ENCODE assay signal across 16 cellular contexts in the genomic region with DNA sequence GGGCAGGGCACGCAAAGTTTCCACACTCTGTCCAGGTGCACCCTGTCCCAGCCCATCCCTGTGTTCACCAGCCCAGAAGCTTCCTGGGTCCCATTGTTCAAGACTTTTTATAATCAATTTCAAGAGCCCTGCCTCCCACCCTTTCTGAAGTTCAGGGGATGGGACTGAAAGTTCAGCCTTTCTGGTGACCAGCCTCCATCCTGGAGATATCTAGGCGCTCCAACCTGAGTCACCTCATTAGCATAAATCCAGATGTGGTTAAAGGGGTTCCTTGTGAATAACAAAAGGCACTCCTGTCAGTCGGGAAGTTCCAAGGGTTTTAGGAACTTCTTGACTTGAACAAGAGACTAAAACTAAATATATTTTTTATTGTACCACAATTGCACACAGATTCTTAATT. TPM values are rescaled to one million over a fixed set of nuclear protein-coding genes. Genes with fewer than 3 reads are reported as not detected.
DNase-seq lines count a peak whose midpoint lies in the region; ATAC-seq and TF ChIP-seq lines count a peak whose summit lies in the region.
"Had no signal": no experiment of that assay in that cellular context is flagged by ENCODE, and none has a peak within 500 bp of the region (broad histone marks: within the 10 kb centered on the region; RNA-seq: fewer than 3 reads in every experiment).

No MANE protein-coding gene starts in this region.

- H3K9me3 Mint-ChIP-seq in activated T-cell treated with anti-CD3 and anti-CD28 coated beads, Interleukin-2, amount 50 U/mL, for 24 hours: no peaks in the 10 kb centered on the region
- H3K9me3 Mint-ChIP-seq in endothelial cell (ENCODE audit: unreplicated experiment): no peaks in the 10 kb centered on the region
- no peaks in the 10 kb centered on the region for H3K9me3 Mint-ChIP-seq in stimulated activated memory B cell treated with anti-CD40 and anti-IgM and Interleukin-4, amounts not matched to agents 10 μg/mL and 1 μg/mL and 100 μg/mL, for 72 hours

- no peaks in the 10 kb centered on the region for H3K36me3 Mint-ChIP-seq in activated T-cell treated with anti-CD3 and anti-CD28 coated beads, Interleukin-2, amount 50 U/mL, for 24 hours (ENCODE audit: low read depth)
- no peaks in the 10 kb centered on the region for H3K36me3 Mint-ChIP-seq in endothelial cell (ENCODE audit: low read depth, unreplicated experiment)
- no peaks in the 10 kb centered on the region for H3K36me3 Mint-ChIP-seq in stimulated activated memory B cell treated with anti-CD40 and anti-IgM and Interleukin-4, amounts not matched to agents 10 μg/mL and 1 μg/mL and 100 μg/mL, for 72 hours
- H3K36me3 Mint-ChIP-seq: CD4-positive, CD25-positive, alpha-beta regulatory T cell had no signal

- TF ChIP-seq EP300 in SK-N-SH (IDR thresholded peaks at IDR 0.05; ENCODE audit: borderline replicate concordance in 1 of 2, low read depth in 1 of 2, low read length in 1 of 2): no peak

- H3F3A ChIP-seq in SK-N-SH (replicated peaks; ENCODE audit: insufficient read depth): peaks cover 9% of the 10 kb centered on the region

- H3K4me3 ChIP-seq in OCI-LY3 (ENCODE audit: low read length) (no peak overlapping the region), SK-N-SH (ENCODE audit: low read depth in 2 of 2, low read length in 1 of 2) (no peak overlapping the region)

- peak overlapping the region; percentile 48; the same call in 1 of the 2 replicates for H3K4me2 ChIP-seq in OCI-LY3 (ENCODE audit: low read length)
- no peak overlapping the region for H3K4me2 ChIP-seq in SK-N-SH

- TF ChIP-seq CTCF in OCI-LY3 (IDR thresholded peaks at IDR 0.05; ENCODE audit: low read depth, low read length) (no peak), endothelial cell (IDR thresholded peaks at IDR 0.05; ENCODE audit: unreplicated experiment) (peak; percentile 8), SK-N-SH (IDR thresholded peaks at IDR 0.05) (no peak)

- WGBS in SK-N-SH (ENCODE audit: low lambda C conversion rate): 81% methylated on average over 3 of the region's 3 CpGs

- H3K4me1 Mint-ChIP-seq in activated T-cell treated with anti-CD3 and anti-CD28 coated beads, Interleukin-2, amount 50 U/mL, for 24 hours (ENCODE audit: low read depth): peaks cover 21% of the 10 kb centered on the region
- H3K4me1 Mint-ChIP-seq in endothelial cell (ENCODE audit: unreplicated experiment): no peaks in the 10 kb centered on the region
- H3K4me1 Mint-ChIP-seq in stimulated activated memory B cell treated with anti-CD40 and anti-IgM and Interleukin-4, amounts not matched to agents 10 μg/mL and 1 μg/mL and 100 μg/mL, for 72 hours: peaks cover 28% of the 10 kb centered on the region

- no peaks in the 10 kb centered on the region for H4K20me1 ChIP-seq in OCI-LY3 (ENCODE audit: insufficient read depth, low read length)
- H4K20me1 ChIP-seq in SK-N-SH (ENCODE audit: insufficient read depth): no peaks in the 10 kb centered on the region

- peak overlapping the region; percentile 55 for H3K27ac Mint-ChIP-seq in activated T-cell treated with anti-CD3 and anti-CD28 coated beads, Interleukin-2, amount 50 U/mL, for 24 hours
- H3K27ac Mint-ChIP-seq in endothelial cell (ENCODE audit: unreplicated experiment): no peak overlapping the region
- peak overlapping the region; percentile 75 for H3K27ac Mint-ChIP-seq in stimulated activated memory B cell treated with anti-CD40 and anti-IgM and Interleukin-4, amounts not matched to agents 10 μg/mL and 1 μg/mL and 100 μg/mL, for 72 hours

- H3K36me3 ChIP-seq in OCI-LY3 (replicated peaks; ENCODE audit: low read depth, low read length): no peaks in the 10 kb centered on the region
- H3K36me3 ChIP-seq in SK-N-SH (replicated peaks in 1 of 2; ENCODE audit: control insufficient read depth in 1 of 2, insufficient read depth in 2 of 2, low read length in 1 of 2): no peaks in the 10 kb centered on the region

- H3K4me1 ChIP-seq in OCI-LY3 (ENCODE audit: low read length) (peaks cover 20% of the 10 kb centered on the region), SK-N-SH (ENCODE audit: control insufficient read depth in 1 of 2, insufficient read depth in 2 of 2, low read depth in 1 of 2, low read length in 1 of 2) (peaks cover 8 to 11% of the 10 kb centered on the region in 2 experiments)

- no peak overlapping the region for H3K9ac ChIP-seq in OCI-LY3 (ENCODE audit: low read length)
- no peak overlapping the region for H3K9ac ChIP-seq in SK-N-SH

- CTCF ChIA-PET in SK-N-SH (lab: Yijun Ruan, JAX): interaction anchor here (1.6 to 2.2 kb wide), 2 partner anchors 11 to 63 kb away, joined by 4 to 6 read pairs; no protein-coding TSS in a partner anchor

- H3K27ac ChIP-seq in OCI-LY3 (ENCODE audit: low read length) (no peak overlapping the region), SK-N-SH (ENCODE audit: low read depth in 2 of 2, low read length in 1 of 2) (no peak overlapping the region; a peak in 1 of 4 replicates)

- no peaks in the 10 kb centered on the region for H3K9me2 ChIP-seq in SK-N-SH

- H3K79me2 ChIP-seq in OCI-LY3 (ENCODE audit: low read length) (no peaks in the 10 kb centered on the region), SK-N-SH (ENCODE audit: insufficient read depth) (no peaks in the 10 kb centered on the region)

- no peak for ATAC-seq in stimulated activated memory B cell treated with anti-CD40 and anti-IgM and Interleukin-4, amounts not matched to agents 10 μg/mL and 1 μg/mL and 100 μg/mL, for 72 hours

- H3K27me3 ChIP-seq in OCI-LY3 (ENCODE audit: low read depth, low read length): no peaks in the 10 kb centered on the region
- H3K27me3 ChIP-seq in SK-N-SH (ENCODE audit: insufficient read depth): no peaks in the 10 kb centered on the region

- no peaks in the 10 kb centered on the region for H3K27me3 Mint-ChIP-seq in activated T-cell treated with anti-CD3 and anti-CD28 coated beads, Interleukin-2, amount 50 U/mL, for 24 hours
- H3K27me3 Mint-ChIP-seq in endothelial cell (ENCODE audit: unreplicated experiment): no peaks in the 10 kb centered on the region
- H3K27me3 Mint-ChIP-seq in stimulated activated memory B cell treated with anti-CD40 and anti-IgM and Interleukin-4, amounts not matched to agents 10 μg/mL and 1 μg/mL and 100 μg/mL, for 72 hours: no peaks in the 10 kb centered on the region
- H3K27me3 Mint-ChIP-seq: CD4-positive, CD25-positive, alpha-beta regulatory T cell had no signal

- no peak overlapping the region for H3K4me3 Mint-ChIP-seq in activated T-cell treated with anti-CD3 and anti-CD28 coated beads, Interleukin-2, amount 50 U/mL, for 24 hours
- H3K4me3 Mint-ChIP-seq in endothelial cell (ENCODE audit: unreplicated experiment): no peak overlapping the region
- no peak overlapping the region for H3K4me3 Mint-ChIP-seq in stimulated activated memory B cell treated with anti-CD40 and anti-IgM and Interleukin-4, amounts not matched to agents 10 μg/mL and 1 μg/mL and 100 μg/mL, for 72 hours
- H3K4me3 Mint-ChIP-seq: CD4-positive, CD25-positive, alpha-beta regulatory T cell had no signal

- POLR2A ChIA-PET in SK-N-SH (lab: Yijun Ruan, JAX): no interaction called here

- H2AFZ ChIP-seq in OCI-LY3 (ENCODE audit: low read depth, low read length) (no peak overlapping the region), SK-N-SH (ENCODE audit: low read depth) (no peak overlapping the region)

- no peak for DNase-seq in activated T-cell treated with anti-CD3 and anti-CD28 coated beads, Interleukin-2, amount 50 U/mL, for 24 hours
- DNase-seq in activated T-cell treated with anti-CD3 and anti-CD28 coated beads, Interleukin-2, amount 50 U/mL, for 48 hours: no peak
- DNase-seq in endothelial cell (ENCODE audit: low spot score) (no peak), CD1c-positive myeloid dendritic cell (ENCODE audit: extremely low spot score) (no peak), NOMO-1 treated with DMSO at 0.1 percent for 48 hours (lab: John Stamatoyannopoulos, UW; ENCODE audit: unreplicated experiment) (no peak), SK-N-SH (no peak)
- DNase-seq: 8988T, DMS153, NCI-H1105, NCI-H1694, NCI-H2081 treated with DMSO at 0.1 percent for 48 hours, SIG-M5 had no signal

- H3K9me3 ChIP-seq in OCI-LY3 (ENCODE audit: insufficient read depth, low read length) (no peaks in the 10 kb centered on the region), SK-N-SH (no peaks in the 10 kb centered on the region)
- H3K9me3 ChIP-seq: Caco-2 had no signal

- no peak for TF ChIP-seq RAD21 in SK-N-SH (IDR thresholded peaks at IDR 0.05; ENCODE audit: low read length)

TF ChIP-seq in SK-N-SH, 30 proteins besides CTCF, POLR2A, EP300 and RAD21 (continues in another document):
- TF ChIP-seq MEF2A (IDR thresholded peaks at IDR 0.05; ENCODE audit: borderline replicate concordance, low read depth) (no peak), JUND (IDR thresholded peaks at IDR 0.05) (no peak), POLR2AphosphoS5 (IDR thresholded peaks at IDR 0.05; ENCODE audit: low read depth, low read length) (no peak)
- TF ChIP-seq, protein P1, sequence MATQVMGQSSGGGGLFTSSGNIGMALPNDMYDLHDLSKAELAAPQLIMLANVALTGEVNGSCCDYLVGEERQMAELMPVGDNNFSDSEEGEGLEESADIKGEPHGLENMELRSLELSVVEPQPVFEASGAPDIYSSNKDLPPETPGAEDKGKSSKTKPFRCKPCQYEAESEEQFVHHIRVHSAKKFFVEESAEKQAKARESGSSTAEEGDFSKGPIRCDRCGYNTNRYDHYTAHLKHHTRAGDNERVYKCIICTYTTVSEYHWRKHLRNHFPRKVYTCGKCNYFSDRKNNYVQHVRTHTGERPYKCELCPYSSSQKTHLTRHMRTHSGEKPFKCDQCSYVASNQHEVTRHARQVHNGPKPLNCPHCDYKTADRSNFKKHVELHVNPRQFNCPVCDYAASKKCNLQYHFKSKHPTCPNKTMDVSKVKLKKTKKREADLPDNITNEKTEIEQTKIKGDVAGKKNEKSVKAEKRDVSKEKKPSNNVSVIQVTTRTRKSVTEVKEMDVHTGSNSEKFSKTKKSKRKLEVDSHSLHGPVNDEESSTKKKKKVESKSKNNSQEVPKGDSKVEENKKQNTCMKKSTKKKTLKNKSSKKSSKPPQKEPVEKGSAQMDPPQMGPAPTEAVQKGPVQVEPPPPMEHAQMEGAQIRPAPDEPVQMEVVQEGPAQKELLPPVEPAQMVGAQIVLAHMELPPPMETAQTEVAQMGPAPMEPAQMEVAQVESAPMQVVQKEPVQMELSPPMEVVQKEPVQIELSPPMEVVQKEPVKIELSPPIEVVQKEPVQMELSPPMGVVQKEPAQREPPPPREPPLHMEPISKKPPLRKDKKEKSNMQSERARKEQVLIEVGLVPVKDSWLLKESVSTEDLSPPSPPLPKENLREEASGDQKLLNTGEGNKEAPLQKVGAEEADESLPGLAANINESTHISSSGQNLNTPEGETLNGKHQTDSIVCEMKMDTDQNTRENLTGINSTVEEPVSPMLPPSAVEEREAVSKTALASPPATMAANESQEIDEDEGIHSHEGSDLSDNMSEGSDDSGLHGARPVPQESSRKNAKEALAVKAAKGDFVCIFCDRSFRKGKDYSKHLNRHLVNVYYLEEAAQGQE (IDR thresholded peaks at IDR 0.05; ENCODE audit: low read depth, low read length): no peak

RNA-seq across cellular contexts. Expression of a gene that starts 48.4 kb away (rescaled TPM):
- 41.7 TPM for total RNA-seq in endothelial cell (ENCODE audit: unreplicated experiment)
- 17.7 and 19.8 TPM in 2 replicates for polyA plus RNA-seq in SK-N-SH (2012; rRNA removed)
- polyA plus RNA-seq in SK-N-SH (2012; cell fraction: cytosol; rRNA removed): 33.1 and 48.0 TPM in 2 replicates
- polyA plus RNA-seq in SK-N-SH (2012; cell fraction: nucleus; rRNA removed): 3.8 and 6.7 TPM in 2 replicates
